ENCODE assay signal across 8 cellular contexts in the genomic region with DNA sequence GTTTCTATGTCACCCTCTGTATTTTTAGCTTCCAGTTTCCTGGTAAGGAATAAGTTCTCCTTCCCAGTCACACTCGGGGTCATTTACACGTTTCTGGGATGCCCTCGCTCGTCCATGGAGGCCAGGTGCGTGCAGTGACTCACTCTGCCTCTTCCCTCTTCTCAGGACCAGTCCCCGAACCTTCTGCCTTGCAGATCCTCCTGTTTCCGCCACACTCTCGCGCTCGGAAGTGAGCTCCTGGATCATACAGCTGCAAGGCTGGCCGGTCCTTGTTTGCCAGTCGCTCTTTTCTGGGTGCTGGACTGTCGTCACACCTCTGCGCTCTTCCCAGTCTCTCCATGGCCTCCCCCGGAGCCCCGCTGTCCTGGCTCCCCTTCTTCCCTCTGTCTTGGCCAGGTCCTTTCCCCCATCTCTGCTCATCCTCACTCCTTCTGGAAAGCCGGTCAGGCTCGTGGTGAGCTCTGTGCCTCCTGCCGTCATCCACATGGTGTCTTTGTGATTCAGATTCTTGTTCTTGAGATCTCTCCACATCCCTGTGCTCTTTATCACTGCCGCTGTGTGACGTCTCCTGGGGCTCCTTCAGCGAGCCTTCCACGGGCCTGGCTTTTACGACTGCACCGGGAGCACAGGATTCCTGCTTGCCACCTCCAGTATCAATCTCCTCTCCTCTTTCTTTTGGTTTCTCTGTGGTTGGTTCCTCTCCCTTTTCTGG. TPM values are rescaled to one million over a fixed set of nuclear protein-coding genes. Genes with fewer than 3 reads are reported as not detected.
DNase-seq lines count a peak whose midpoint lies in the region; ATAC-seq and TF ChIP-seq lines count a peak whose summit lies in the region.
"Not testable (repeated sequence)": the region's sequence is repeated elsewhere in the genome, so short reads cannot be mapped to it uniquely, and the experiment has no call there.

No MANE protein-coding gene starts in this region.

- intact Hi-C loops in left colon (cut with DNase I, micrococcal nuclease): not testable (repeated sequence)

- not testable (repeated sequence) for H3K4me1 ChIP-seq in HEK293 (ENCODE audit: control insufficient read depth, insufficient read depth, low read length); foreskin keratinocyte; thoracic aorta (ENCODE audit: control insufficient read depth in 1 of 2, low read depth in 2 of 2)

- DNase-seq in DMS53 (lab: John Stamatoyannopoulos, UW) (peak; percentile 65), astrocyte of the spinal cord (ENCODE audit: low read depth, low spot score) (peak; percentile 0), foreskin keratinocyte (peak in 1 of 2 donors; percentile 27)
- not testable (repeated sequence) for DNase-seq in T-helper 17 cell; left colon; osteocyte (ENCODE audit: extremely low spot score, unreplicated experiment); thoracic aorta (ENCODE audit: low spot score)

- CTCF ChIA-PET in HEK293 (lab: Yijun Ruan, JAX): not testable (repeated sequence)

- H3K4me3 ChIP-seq in HEK293 (ENCODE audit: low read depth, low read length); astrocyte of the spinal cord (ENCODE audit: low read depth, low read length): not testable (repeated sequence)
- peak overlapping the region; percentile 16 for H3K4me3 ChIP-seq in thoracic aorta

- H3K27ac ChIP-seq in HEK293 (ENCODE audit: extremely low read depth, low read depth, low read length); foreskin keratinocyte; thoracic aorta: not testable (repeated sequence)

- not testable (repeated sequence) for H3K36me3 Mint-ChIP-seq in T-helper 17 cell (ENCODE audit: low read depth); osteocyte (ENCODE audit: unreplicated experiment)

- TF ChIP-seq CTCF in HEK293 (tag by site-specific recombination; IDR thresholded peaks at IDR 0.05); astrocyte of the spinal cord (IDR thresholded peaks at IDR 0.05; ENCODE audit: low read depth, low read length); foreskin keratinocyte (conservative IDR thresholded peaks at IDR 0.05); osteocyte (IDR thresholded peaks at IDR 0.05); thoracic aorta (IDR thresholded peaks at IDR 0.05): not testable (repeated sequence)

- not testable (repeated sequence) for H3K36me3 ChIP-seq in HEK293 (ENCODE audit: control insufficient read depth in 2 of 2, insufficient read depth in 1 of 2, low read length in 2 of 2); thoracic aorta

- in situ Hi-C loops in astrocyte of the spinal cord (cut with HindIII; ENCODE audit: low sequenced_read_pairs): not testable (repeated sequence)

- not testable (repeated sequence) for ATAC-seq in T-helper 17 cell; thoracic aorta (ENCODE audit: insufficient number of reproducible peaks, low FRiP score, low read depth)
- ATAC-seq in foreskin keratinocyte (peak; percentile 61), left colon (peak; percentile 56)

- H3K4me3 Mint-ChIP-seq in T-helper 17 cell: peak overlapping the region; percentile 73
- peak overlapping the region; percentile 27 for H3K4me3 Mint-ChIP-seq in osteocyte (ENCODE audit: unreplicated experiment)

- POLR2A ChIA-PET in HEK293 (lab: Yijun Ruan, JAX): not testable (repeated sequence)

- peaks cover 15% of the 10 kb centered on the region for H3K27me3 ChIP-seq in foreskin keratinocyte
- not testable (repeated sequence) for H3K27me3 ChIP-seq in thoracic aorta (replicated peaks; ENCODE audit: insufficient read depth)

- not testable (repeated sequence) for H3K9me3 ChIP-seq in HEK293 (ENCODE audit: control insufficient read depth, insufficient read depth, low read depth, low read length); T-helper 17 cell (ENCODE audit: control insufficient read depth, low read length, poor library complexity, severe bottlenecking); thoracic aorta

- not testable (repeated sequence) for H3K27ac Mint-ChIP-seq in T-helper 17 cell; osteocyte (ENCODE audit: unreplicated experiment)

- H3K4me1 Mint-ChIP-seq in T-helper 17 cell: not testable (repeated sequence)
- H3K4me1 Mint-ChIP-seq in osteocyte (ENCODE audit: unreplicated experiment): peaks cover 12% of the 10 kb centered on the region

- H3K9me3 Mint-ChIP-seq in osteocyte (ENCODE audit: unreplicated experiment): not testable (repeated sequence)

- H3K27me3 Mint-ChIP-seq in T-helper 17 cell: peaks cover 49% of the 10 kb centered on the region
- peaks cover 41% of the 10 kb centered on the region for H3K27me3 Mint-ChIP-seq in osteocyte (ENCODE audit: unreplicated experiment)

TF ChIP-seq in HEK293, 187 proteins besides CTCF, POLR2A, EP300 and RAD21:
- TF ChIP-seq ZIC2 (tag by site-specific recombination; IDR thresholded peaks at IDR 0.05): peak; percentile 49

RNA-seq across cellular contexts. Expression of gene CCDC144A, which starts 55.6 kb away (rescaled TPM):
- 10 to 100 TPM in 1 of 2 donors, 1 to 10 TPM in 1; 9.9 to 11.8 TPM for total RNA-seq in T-helper 17 cell
- 0.17 and 2.4 TPM in 2 replicates for total RNA-seq in foreskin keratinocyte
- polyA plus RNA-seq in foreskin keratinocyte: 0.02 and 0.04 TPM in 2 replicates
- total RNA-seq in left colon: 1 to 10 TPM; 1.5 to 3.4 TPM
- 0.05 and 0.16 TPM in 2 replicates for total RNA-seq in osteocyte
- total RNA-seq in thoracic aorta: 10 to 100 TPM in 1 of 2 donors, 1 to 10 TPM in 1; 6.5 to 36.3 TPM
